ENCODE assay signal across 24 cellular contexts in the genomic region with DNA sequence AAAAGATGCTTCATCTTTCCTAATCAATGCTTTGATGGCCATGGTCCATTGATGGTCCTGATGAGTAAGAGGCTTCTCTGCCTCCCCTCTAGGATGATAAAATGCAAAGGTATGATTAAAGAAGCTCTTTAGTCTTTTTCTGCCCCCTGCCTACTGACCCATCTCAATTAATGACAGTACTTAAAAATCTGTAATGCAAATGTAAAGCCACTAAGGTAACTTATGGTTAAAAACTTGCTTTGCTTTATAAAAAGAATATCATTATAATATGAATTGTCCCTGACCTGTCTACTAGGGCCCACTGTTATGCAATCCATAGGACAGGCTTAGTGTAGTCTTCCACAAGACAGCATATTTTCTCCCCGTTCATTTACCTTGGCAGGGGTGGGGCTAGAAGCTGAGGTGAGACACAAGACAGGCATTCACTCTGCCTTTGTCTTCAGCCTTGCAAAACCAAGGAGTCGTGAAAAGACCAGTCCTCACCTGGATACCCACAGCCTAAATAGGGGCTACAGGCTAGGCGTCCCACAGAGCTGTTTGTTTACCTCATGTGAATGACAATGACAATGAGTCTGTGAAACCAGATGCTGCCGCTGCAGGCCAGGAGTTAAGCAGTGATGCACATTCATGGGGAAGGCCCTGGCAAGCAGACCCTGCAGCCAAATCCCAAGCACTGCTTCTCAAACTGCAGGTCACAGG.
DNase-seq lines count a peak whose midpoint lies in the region; ATAC-seq and TF ChIP-seq lines count a peak whose summit lies in the region.
"Had no signal": no experiment of that assay in that cellular context is flagged by ENCODE, and none has a peak within 500 bp of the region (broad histone marks: within the 10 kb centered on the region; RNA-seq: fewer than 3 reads in every experiment).

No MANE protein-coding gene starts in this region.

- ATAC-seq in RWPE2 (ENCODE audit: low read depth), result peak; percentile 90
- ATAC-seq in HG02852 (IDR thresholded peaks at IDR 0.05; ENCODE audit: unreplicated experiment), result no peak
- ATAC-seq: activated naive CD8-positive, alpha-beta T cell treated with anti-CD3 and anti-CD28 coated beads, Interleukin-2, amount 50 U/mL, for 24 hours; body of pancreas; heart left ventricle had no signal

- H3K36me3 ChIP-seq in HAP-1 (replicated peaks) (no peaks in the 10 kb centered on the region), RWPE2 (ENCODE audit: low read depth) (no peaks in the 10 kb centered on the region), iPS-20b (ENCODE audit: insufficient read depth, low read depth, low read length) (no peaks in the 10 kb centered on the region), brain microvascular endothelial cell (replicated peaks) (no peaks in the 10 kb centered on the region)
- H3K36me3 ChIP-seq: heart left ventricle, right atrium auricular region, SJCRH30 had no signal

- H3K27me3 ChIP-seq in HAP-1 (ENCODE audit: low read depth) (no peaks in the 10 kb centered on the region), RWPE2 (ENCODE audit: insufficient read depth, poor library complexity, severe bottlenecking) (no peaks in the 10 kb centered on the region), iPS-20b (ENCODE audit: insufficient read depth, low read length) (no peaks in the 10 kb centered on the region), brain microvascular endothelial cell (replicated peaks) (no peaks in the 10 kb centered on the region)
- H3K27me3 ChIP-seq: body of pancreas, heart left ventricle, right atrium auricular region, SJCRH30 had no signal

- H3K4me1 Mint-ChIP-seq in activated CD4-positive, alpha-beta T cell treated with anti-CD3 and anti-CD28 coated beads, Interleukin-2, amount 10 ng/mL, durations not matched to agents 24 days and 14 days, result no peaks in the 10 kb centered on the region
- H3K4me1 Mint-ChIP-seq: activated naive CD8-positive, alpha-beta T cell treated with anti-CD3 and anti-CD28 coated beads, Interleukin-2, amount 50 U/mL, for 24 hours; CD4-positive, alpha-beta memory T cell had no signal

- DNase-seq in HAP-1 (ENCODE audit: low spot score in 2 of 2) (peak; percentile 37 to 58), NCI-H146 (lab: John Stamatoyannopoulos, UW) (peak; percentile 73), RWPE2 (ENCODE audit: low spot score) (no peak), brain microvascular endothelial cell (no peak), DMS53 (lab: John Stamatoyannopoulos, UW) (no peak)
- no peak for DNase-seq in activated CD4-positive, alpha-beta T cell treated with anti-CD3 and anti-CD28 coated beads, Interleukin-2, amount 10 ng/mL, durations not matched to agents 24 days and 14 days
- DNase-seq: activated CD8-positive, alpha-beta memory T cell treated with anti-CD3 and anti-CD28 coated beads, Interleukin-2, amount 50 U/mL, for 4 hours; activated naive CD8-positive, alpha-beta T cell treated with anti-CD3 and anti-CD28 coated beads, Interleukin-2, amount 50 U/mL, for 24 hours; body of pancreas; CD4-positive, alpha-beta memory T cell; DND-41; heart left ventricle; kidney glomerular epithelial cell; MM.1S; NCI-H1694 treated with DMSO at 0.1 percent for 48 hours; NCI-H524 treated with DMSO at 0.1 percent for 48 hours; SJCRH30; stimulated activated CD4-positive, alpha-beta T cell treated with anti-CD3 and anti-CD28 coated beads, Interleukin-12 subunit alpha, Interleukin-12 subunit beta, amount 100 ng/mL, for 4 hours; T-helper 1 cell had no signal

- intact Hi-C loops in activated CD4-positive, alpha-beta T cell treated with anti-CD3 and anti-CD28 coated beads, Interleukin-2, amount 10 ng/mL, durations not matched to agents 24 days and 14 days (cut with micrococcal nuclease), result no loop called here

- in situ Hi-C loops in HAP-1 (cut with MboI; ENCODE audit: low sequenced_read_pairs), result no loop called here
- in situ Hi-C loops in brain microvascular endothelial cell (cut with HindIII; ENCODE audit: low pct_ligation_motif_present, low sequenced_read_pairs), result no loop called here

- TF ChIP-seq CTCF in RWPE2 (IDR thresholded peaks at IDR 0.05; ENCODE audit: poor library complexity, severe bottlenecking) (no peak), brain microvascular endothelial cell (IDR thresholded peaks at IDR 0.05; ENCODE audit: low read depth, low read length, missing control alignments) (no peak)

- H3K9me3 Mint-ChIP-seq in activated CD4-positive, alpha-beta T cell treated with anti-CD3 and anti-CD28 coated beads, Interleukin-2, amount 10 ng/mL, durations not matched to agents 24 days and 14 days, result no peaks in the 10 kb centered on the region
- H3K9me3 Mint-ChIP-seq: activated naive CD8-positive, alpha-beta T cell treated with anti-CD3 and anti-CD28 coated beads, Interleukin-2, amount 50 U/mL, for 24 hours had no signal

- H3K27ac ChIP-seq in RWPE2 (ENCODE audit: poor library complexity, severe bottlenecking) (no peak overlapping the region), iPS-20b (ENCODE audit: low read length) (peak overlapping the region; percentile 0), brain microvascular endothelial cell (no peak overlapping the region)
- H3K27ac ChIP-seq: body of pancreas, heart left ventricle, HL-60, right atrium auricular region, SJCRH30 had no signal

- H3K27me3 Mint-ChIP-seq in activated CD4-positive, alpha-beta T cell treated with anti-CD3 and anti-CD28 coated beads, Interleukin-2, amount 10 ng/mL, durations not matched to agents 24 days and 14 days, result no peaks in the 10 kb centered on the region
- H3K27me3 Mint-ChIP-seq: activated naive CD8-positive, alpha-beta T cell treated with anti-CD3 and anti-CD28 coated beads, Interleukin-2, amount 50 U/mL, for 24 hours; CD4-positive, alpha-beta memory T cell had no signal

- H3K9ac ChIP-seq in iPS-20b (ENCODE audit: low read depth, low read length), result peak overlapping the region; percentile 38; the same call in 1 of the 2 replicates

- H3K27ac Mint-ChIP-seq in activated CD4-positive, alpha-beta T cell treated with anti-CD3 and anti-CD28 coated beads, Interleukin-2, amount 10 ng/mL, durations not matched to agents 24 days and 14 days, result no peak overlapping the region
- H3K27ac Mint-ChIP-seq: activated naive CD8-positive, alpha-beta T cell treated with anti-CD3 and anti-CD28 coated beads, Interleukin-2, amount 50 U/mL, for 24 hours; activated T-helper 2 cell treated with anti-CD3 and anti-CD28 coated beads, Interferon-gamma antibody, Interleukin-2, Interleukin-4, amounts not matched to agents 10 μg/mL and 5 μg/mL and 100 μg/mL, durations not matched to agents 14 hours and 24 hours and 36 hours; CD4-positive, alpha-beta memory T cell had no signal

- H3K9me3 ChIP-seq in HAP-1 (no peaks in the 10 kb centered on the region), RWPE2 (ENCODE audit: severe bottlenecking) (no peaks in the 10 kb centered on the region), iPS-20b (ENCODE audit: insufficient read depth, low read depth, low read length) (no peaks in the 10 kb centered on the region)
- H3K9me3 ChIP-seq: body of pancreas, heart left ventricle, right atrium auricular region, SJCRH30 had no signal

- no peak overlapping the region for H3K4me3 ChIP-seq in HAP-1
- no peak overlapping the region for H3K4me3 ChIP-seq in RWPE2 (ENCODE audit: severe bottlenecking)
- 0 out of 2 replicates have a peak overlapping the region, but pooled peaks have one; percentile 9 for H3K4me3 ChIP-seq in iPS-20b (ENCODE audit: low read length)
- H3K4me3 ChIP-seq in brain microvascular endothelial cell (ENCODE audit: low read depth, low read length), result no peak overlapping the region
- H3K4me3 ChIP-seq: body of pancreas, heart left ventricle, right atrium auricular region, SJCRH30 had no signal

- H3K4me3 Mint-ChIP-seq in activated CD4-positive, alpha-beta T cell treated with anti-CD3 and anti-CD28 coated beads, Interleukin-2, amount 10 ng/mL, durations not matched to agents 24 days and 14 days, result no peak overlapping the region
- H3K4me3 Mint-ChIP-seq: activated naive CD8-positive, alpha-beta T cell treated with anti-CD3 and anti-CD28 coated beads, Interleukin-2, amount 50 U/mL, for 24 hours; CD4-positive, alpha-beta memory T cell had no signal

- H3K4me1 ChIP-seq in HAP-1, result peaks cover 9% of the 10 kb centered on the region
- H3K4me1 ChIP-seq in RWPE2 (ENCODE audit: insufficient read depth, poor library complexity, severe bottlenecking), result no peaks in the 10 kb centered on the region
- peaks cover 41% of the 10 kb centered on the region for H3K4me1 ChIP-seq in iPS-20b (ENCODE audit: insufficient read depth, low read length)
- H3K4me1 ChIP-seq: body of pancreas, heart left ventricle, right atrium auricular region, SJCRH30 had no signal

- H3K36me3 Mint-ChIP-seq in activated CD4-positive, alpha-beta T cell treated with anti-CD3 and anti-CD28 coated beads, Interleukin-2, amount 10 ng/mL, durations not matched to agents 24 days and 14 days (ENCODE audit: low read depth), result no peaks in the 10 kb centered on the region
- H3K36me3 Mint-ChIP-seq: CD4-positive, alpha-beta memory T cell had no signal

Comparison
In these comparisons a context has a peak if more than half of its experiments do, and no peak if none do; other contexts are left out.
1. DNase-seq: peak in HAP-1 (2 of 2) and NCI-H146 (single experiment); none in RWPE2 (single experiment), brain microvascular endothelial cell (single experiment), activated CD4-positive, alpha-beta T cell treated with anti-CD3 and anti-CD28 coated beads, Interleukin-2, amount 10 ng/mL, durations not matched to agents 24 days and 14 days (single experiment) and DMS53 (single experiment).